In the genomic region with DNA sequence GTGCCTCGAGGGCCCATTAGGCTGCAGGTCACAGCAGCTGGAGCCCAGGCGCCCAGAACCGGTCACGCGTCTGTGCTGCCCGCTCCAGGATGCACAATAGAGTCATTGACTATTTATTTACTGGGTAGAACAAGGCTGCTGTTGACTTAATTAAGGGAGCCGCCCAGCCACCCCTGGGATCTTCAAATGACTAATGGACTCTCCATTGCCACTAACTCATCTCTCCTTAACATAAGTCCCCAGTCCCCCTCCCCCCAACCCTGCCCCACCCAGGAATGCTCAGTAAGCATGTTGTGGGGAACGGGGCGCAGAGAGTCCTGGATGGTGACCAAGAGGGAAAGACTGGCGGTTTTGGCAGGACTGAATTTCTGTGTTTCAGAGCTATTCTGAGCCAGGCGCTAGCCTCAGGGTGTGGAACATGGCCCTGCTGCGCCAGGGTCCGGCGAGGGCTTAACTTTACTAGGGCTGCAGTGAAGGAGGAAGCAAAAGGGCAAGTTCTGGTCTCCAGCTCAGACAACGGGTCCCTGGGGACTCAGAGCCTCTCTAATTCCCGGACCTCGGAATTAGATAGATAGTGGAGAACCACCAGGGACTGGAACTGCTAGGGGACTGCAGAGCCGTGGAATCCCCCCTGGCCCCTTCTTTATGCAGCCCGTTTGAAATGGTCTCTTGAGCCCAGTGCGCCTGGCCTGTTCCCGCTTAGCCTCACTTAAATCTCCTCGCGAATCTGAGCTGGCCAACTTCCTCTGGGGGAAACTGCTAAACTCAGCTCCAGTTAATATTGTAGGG, we compare ENCODE assay signal across 2 cellular contexts.
TF ChIP-seq lines count a peak whose summit lies in the region.

No MANE protein-coding gene starts in this region.

TF ChIP-seq in H1, 55 proteins besides CTCF, POLR2A, EP300 and RAD21 (continued from another document):
- TF ChIP-seq YY1 (IDR thresholded peaks at IDR 0.05; ENCODE audit: low read depth, low read length) (no peak), SAP30 (IDR thresholded peaks at IDR 0.05; ENCODE audit: insufficient read depth, insufficient replicate concordance, low read length) (peak; percentile 2), E2F6 (IDR thresholded peaks at IDR 0.05) (0 out of 2 replicates have a peak, but pooled peaks have one; percentile 27), KDM4A (IDR thresholded peaks at IDR 0.05; ENCODE audit: low read depth, low read length, severe bottlenecking) (peak; percentile 15)

TF ChIP-seq in neural cell, 6 proteins besides CTCF, POLR2A, EP300 and RAD21 (continued from another document):
- TF ChIP-seq, protein P1, sequence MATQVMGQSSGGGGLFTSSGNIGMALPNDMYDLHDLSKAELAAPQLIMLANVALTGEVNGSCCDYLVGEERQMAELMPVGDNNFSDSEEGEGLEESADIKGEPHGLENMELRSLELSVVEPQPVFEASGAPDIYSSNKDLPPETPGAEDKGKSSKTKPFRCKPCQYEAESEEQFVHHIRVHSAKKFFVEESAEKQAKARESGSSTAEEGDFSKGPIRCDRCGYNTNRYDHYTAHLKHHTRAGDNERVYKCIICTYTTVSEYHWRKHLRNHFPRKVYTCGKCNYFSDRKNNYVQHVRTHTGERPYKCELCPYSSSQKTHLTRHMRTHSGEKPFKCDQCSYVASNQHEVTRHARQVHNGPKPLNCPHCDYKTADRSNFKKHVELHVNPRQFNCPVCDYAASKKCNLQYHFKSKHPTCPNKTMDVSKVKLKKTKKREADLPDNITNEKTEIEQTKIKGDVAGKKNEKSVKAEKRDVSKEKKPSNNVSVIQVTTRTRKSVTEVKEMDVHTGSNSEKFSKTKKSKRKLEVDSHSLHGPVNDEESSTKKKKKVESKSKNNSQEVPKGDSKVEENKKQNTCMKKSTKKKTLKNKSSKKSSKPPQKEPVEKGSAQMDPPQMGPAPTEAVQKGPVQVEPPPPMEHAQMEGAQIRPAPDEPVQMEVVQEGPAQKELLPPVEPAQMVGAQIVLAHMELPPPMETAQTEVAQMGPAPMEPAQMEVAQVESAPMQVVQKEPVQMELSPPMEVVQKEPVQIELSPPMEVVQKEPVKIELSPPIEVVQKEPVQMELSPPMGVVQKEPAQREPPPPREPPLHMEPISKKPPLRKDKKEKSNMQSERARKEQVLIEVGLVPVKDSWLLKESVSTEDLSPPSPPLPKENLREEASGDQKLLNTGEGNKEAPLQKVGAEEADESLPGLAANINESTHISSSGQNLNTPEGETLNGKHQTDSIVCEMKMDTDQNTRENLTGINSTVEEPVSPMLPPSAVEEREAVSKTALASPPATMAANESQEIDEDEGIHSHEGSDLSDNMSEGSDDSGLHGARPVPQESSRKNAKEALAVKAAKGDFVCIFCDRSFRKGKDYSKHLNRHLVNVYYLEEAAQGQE (IDR thresholded peaks at IDR 0.05; ENCODE audit: borderline replicate concordance): no peak
- TF ChIP-seq EZH2 (IDR thresholded peaks at IDR 0.05; ENCODE audit: borderline replicate concordance, insufficient read depth, low read length, poor library complexity, severe bottlenecking) (no peak), TAF1 (IDR thresholded peaks at IDR 0.05; ENCODE audit: low read depth) (no peak), POLR2AphosphoS5 (IDR thresholded peaks at IDR 0.05) (no peak), SMC3 (conservative IDR thresholded peaks at IDR 0.05; ENCODE audit: poor library complexity) (no peak)
